Comparison of ENCODE assay signal across 1 cellular context in genomic region chr11:969651-970205, GRCh38.
TF ChIP-seq lines count a peak whose summit lies in the region.

No MANE protein-coding gene starts in this region.

TF ChIP-seq in GM23338, 12 proteins besides CTCF, POLR2A, EP300 and RAD21 (continued from another document):
- TF ChIP-seq EZH2phosphoT487 (IDR thresholded peaks at IDR 0.05; ENCODE audit: unreplicated experiment) = no peak
- TF ChIP-seq ZNF462 (CRISPR knock-in tag; IDR thresholded peaks at IDR 0.05) = no peak
- TF ChIP-seq ZNF331 (CRISPR knock-in tag; IDR thresholded peaks at IDR 0.05; ENCODE audit: low read depth) = no peak
- TF ChIP-seq ZNF114 (CRISPR knock-in tag; IDR thresholded peaks at IDR 0.05) = no peak
- no peak for TF ChIP-seq STAT1 (IDR thresholded peaks at IDR 0.05; ENCODE audit: unreplicated experiment)
- no peak for TF ChIP-seq POLR2AphosphoS5 (IDR thresholded peaks at IDR 0.05; ENCODE audit: low read depth)
- TF ChIP-seq EZH2 (IDR thresholded peaks at IDR 0.05; ENCODE audit: low read depth, unreplicated experiment) = no peak
- no peak for TF ChIP-seq ETS1 (IDR thresholded peaks at IDR 0.05)
- TF ChIP-seq REST (IDR thresholded peaks at IDR 0.05; ENCODE audit: unreplicated experiment) = no peak
